In the genomic region with DNA sequence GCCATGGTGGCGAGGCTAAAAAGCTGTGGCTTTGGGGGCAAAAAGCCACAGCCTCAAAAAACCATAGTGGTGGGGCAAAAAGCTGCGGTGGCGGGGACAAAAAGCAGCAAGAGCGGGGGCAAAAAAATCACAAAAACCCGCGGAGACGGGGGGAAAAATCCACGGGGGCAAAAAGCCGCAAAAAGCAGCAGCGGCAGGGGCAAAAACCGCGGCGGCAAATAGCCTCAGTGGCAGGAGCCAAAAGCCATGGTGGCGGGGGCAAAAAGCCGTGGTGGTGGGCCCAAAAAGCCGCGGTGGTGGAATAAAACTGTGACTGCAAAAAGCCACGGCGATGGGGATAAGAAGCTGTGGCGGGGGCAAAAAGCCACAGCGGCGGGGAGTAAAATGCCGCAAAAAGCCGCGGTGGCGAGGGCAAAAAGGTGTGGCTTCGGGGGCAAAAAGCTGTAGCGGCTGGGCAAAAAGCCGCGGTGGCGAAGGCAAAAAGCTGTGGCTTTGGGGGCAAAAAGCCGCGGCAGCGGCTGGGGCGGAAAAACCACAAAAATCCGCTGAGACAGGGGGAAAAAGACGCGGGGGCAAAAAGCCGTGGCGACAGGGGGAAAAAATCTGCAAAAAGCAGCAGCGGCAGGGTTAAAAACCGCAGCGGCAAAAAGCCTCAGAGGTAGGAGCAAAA, we compare ENCODE assay signal across 25 cellular contexts.
"Had no signal": no experiment of that assay in that cellular context is flagged by ENCODE, and none has a peak within 500 bp of the region (broad histone marks: within the 10 kb centered on the region; RNA-seq: fewer than 3 reads in every experiment).

No MANE protein-coding gene starts in this region.

- H3K36me3 ChIP-seq: MG63 had no signal

- ATAC-seq: HepG2, Panc1, PC-3, T-cell had no signal

- H3K4me3 ChIP-seq: MG63 had no signal

- DNase-seq: IMR-90; Karpas-422; KG1; MG63; NCI-H1092; NCI-H1105 treated with DMSO at 0.1 percent for 48 hours; NCI-H1417 treated with DMSO at 0.1 percent for 48 hours; NCI-H146; NCI-H1694 treated with DMSO at 0.1 percent for 48 hours; NCI-H1930; NCI-H2081; NCI-H2107; NCI-H226; NCI-H446; NCI-H510A; NCI-H524 treated with DMSO at 0.1 percent for 48 hours; NCI-H69; NCI-H774; NK-92 treated with Interleukin-12 subunit alpha and Interleukin-12 subunit beta, amount 100 ng/mL, for 24 hours; PC-3; SHP77; SW 1271; T-cell had no signal

- H3K27me3 ChIP-seq: MG63 had no signal
